Comparison of ENCODE assay signal across 9 cellular contexts in the genomic region with DNA sequence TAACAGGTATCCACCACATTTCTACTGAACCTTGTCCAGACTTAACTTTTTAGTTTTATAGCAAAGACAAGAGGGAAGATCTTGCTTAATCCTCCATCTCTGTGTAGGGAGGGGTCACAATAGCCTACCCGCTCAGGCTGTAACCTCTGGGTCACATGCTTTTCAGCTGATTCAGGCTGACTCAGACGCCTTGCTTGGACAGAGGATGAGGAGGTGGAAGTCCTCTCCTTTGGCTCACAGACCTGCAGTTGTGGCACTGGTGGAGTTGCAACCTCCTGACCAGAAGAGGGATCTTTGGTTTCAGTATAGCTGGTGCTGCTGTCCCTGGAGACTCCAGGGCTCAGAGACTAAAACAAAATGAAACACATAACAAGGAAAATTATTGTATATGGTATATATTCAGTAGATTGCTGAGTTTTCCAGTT. TPM values are rescaled to one million over a fixed set of nuclear protein-coding genes. Genes with fewer than 3 reads are reported as not detected.
A peak's percentile ranks its signal among the peaks of the same experiment; 100 is the strongest.
DNase-seq lines count a peak whose midpoint lies in the region; ATAC-seq and TF ChIP-seq lines count a peak whose summit lies in the region.
"Had no signal": no experiment of that assay in that cellular context is flagged by ENCODE, and none has a peak within 500 bp of the region (broad histone marks: within the 10 kb centered on the region; RNA-seq: fewer than 3 reads in every experiment).

No MANE protein-coding gene starts in this region.

- H3K4me1 ChIP-seq in mesenchymal stem cell (ENCODE audit: control insufficient read depth, insufficient read depth, low read depth, low read length) = peaks cover 9% of the 10 kb centered on the region
- H3K4me1 ChIP-seq in vagina = peaks cover 31% of the 10 kb centered on the region

- no peak for DNase-seq in activated naive CD8-positive, alpha-beta T cell treated with anti-CD3 and anti-CD28 coated beads for 36 hours
- DNase-seq in dorsolateral prefrontal cortex (no peak), mesenchymal stem cell (peak; percentile 97), vagina (ENCODE audit: extremely low spot score in 2 of 2) (peak; percentile 94 to 96), cerebellum (ENCODE audit: low spot score) (no peak)
- DNase-seq in stimulated activated CD4-positive, alpha-beta T cell treated with anti-CD3 and anti-CD28 coated beads, Interleukin-4, amount 100 ng/mL, for 24 hours = no peak

- H3K27me3 ChIP-seq in dorsolateral prefrontal cortex (no peaks in the 10 kb centered on the region), mesenchymal stem cell (ENCODE audit: control insufficient read depth in 1 of 2, insufficient read depth in 1 of 2, low read length in 2 of 2) (no peaks in the 10 kb centered on the region), vagina (no peaks in the 10 kb centered on the region)

- no peak overlapping the region for H2AFZ ChIP-seq in mesenchymal stem cell (ENCODE audit: low read depth, low read length)

- H3K4me3 Mint-ChIP-seq in activated naive CD8-positive, alpha-beta T cell = no peak overlapping the region
- no peak overlapping the region for H3K4me3 Mint-ChIP-seq in activated naive CD8-positive, alpha-beta T cell treated with anti-CD3 and anti-CD28 coated beads for 36 hours

- H3K9me3 Mint-ChIP-seq in activated naive CD8-positive, alpha-beta T cell (ENCODE audit: low read depth) = no peaks in the 10 kb centered on the region
- H3K9me3 Mint-ChIP-seq in activated naive CD8-positive, alpha-beta T cell treated with anti-CD3 and anti-CD28 coated beads for 36 hours = no peaks in the 10 kb centered on the region

- intact Hi-C loops in dorsolateral prefrontal cortex (cut with DNase I) = loop anchor here in 1 of 2 donors (5.0 kb wide), 1 partner anchor 34 kb away; no protein-coding TSS in a partner anchor
- intact Hi-C loops in vagina (cut with DNase I) = no loop called here

- TF ChIP-seq CTCF in dorsolateral prefrontal cortex (IDR thresholded peaks at IDR 0.05 in 54 of 56, conservative IDR thresholded peaks at IDR 0.05 in 2 of 56; ENCODE audit: low read depth in 1 of 56, partially characterized antibody in 56 of 56) (peak in 1 of 56 donors; percentile 12), vagina (IDR thresholded peaks at IDR 0.05) (no peak)

- no peak overlapping the region for H3K18ac ChIP-seq in mesenchymal stem cell (ENCODE audit: low read depth in 1 of 2, low read length in 2 of 2)

- no peaks in the 10 kb centered on the region for H3K27me3 Mint-ChIP-seq in activated naive CD8-positive, alpha-beta T cell
- no peaks in the 10 kb centered on the region for H3K27me3 Mint-ChIP-seq in activated naive CD8-positive, alpha-beta T cell treated with anti-CD3 and anti-CD28 coated beads for 36 hours

- H3K4ac ChIP-seq in mesenchymal stem cell (ENCODE audit: low read depth in 1 of 2, low read length in 2 of 2) = no peak overlapping the region

- H3K23ac ChIP-seq in mesenchymal stem cell (ENCODE audit: low read length in 2 of 2) = no peak overlapping the region

- H2BK120ac ChIP-seq in mesenchymal stem cell (ENCODE audit: low read depth, low read length) = no peak overlapping the region

- H2BK5ac ChIP-seq in mesenchymal stem cell (ENCODE audit: low read depth, low read length, poor library complexity, severe bottlenecking) = peak overlapping the region; percentile 79

- H3K4me3 ChIP-seq in dorsolateral prefrontal cortex = no peak overlapping the region
- H3K4me3 ChIP-seq in mesenchymal stem cell (ENCODE audit: insufficient read depth in 1 of 2, low read depth in 1 of 2, low read length in 2 of 2) = peak overlapping the region in 1 of 2 experiments; percentile 48
- no peak overlapping the region for H3K4me3 ChIP-seq in vagina

- H3K27ac ChIP-seq in dorsolateral prefrontal cortex = peak overlapping the region in 42 of 59 donors; percentile 0 to 77 (median 42)
- peak overlapping the region; percentile 83 for H3K27ac ChIP-seq in mesenchymal stem cell (ENCODE audit: low read length, poor library complexity, severe bottlenecking)
- H3K27ac ChIP-seq in vagina = peak overlapping the region; percentile 72

- peak overlapping the region; percentile 82 for H3K27ac Mint-ChIP-seq in activated naive CD8-positive, alpha-beta T cell
- no peak overlapping the region for H3K27ac Mint-ChIP-seq in activated naive CD8-positive, alpha-beta T cell treated with anti-CD3 and anti-CD28 coated beads for 36 hours

- WGBS in mesenchymal stem cell = 1% methylated on average over 2 of the region's 2 CpGs

- no peak overlapping the region for H2AK5ac ChIP-seq in mesenchymal stem cell (ENCODE audit: low read length, severe bottlenecking)

- H4K91ac ChIP-seq in mesenchymal stem cell (ENCODE audit: low read length) = no peak overlapping the region

- H3K36me3 Mint-ChIP-seq in activated naive CD8-positive, alpha-beta T cell = peaks cover 2% of the 10 kb centered on the region
- peaks cover 2% of the 10 kb centered on the region for H3K36me3 Mint-ChIP-seq in activated naive CD8-positive, alpha-beta T cell treated with anti-CD3 and anti-CD28 coated beads for 36 hours

- H2BK15ac ChIP-seq in mesenchymal stem cell (ENCODE audit: low read depth, poor library complexity, severe bottlenecking) = no peak overlapping the region

- ATAC-seq in HG03342 (IDR thresholded peaks at IDR 0.05; ENCODE audit: unreplicated experiment) = no peak

- no peak overlapping the region for H2BK12ac ChIP-seq in mesenchymal stem cell (ENCODE audit: low read length in 2 of 2)

- TF ChIP-seq POLR2A in vagina (IDR thresholded peaks at IDR 0.05) = no peak

- peaks cover 13% of the 10 kb centered on the region for H3K79me1 ChIP-seq in mesenchymal stem cell (replicated peaks; ENCODE audit: low read length, poor library complexity, severe bottlenecking)

- H3K9ac ChIP-seq in mesenchymal stem cell (ENCODE audit: low read length) = peak overlapping the region; percentile 87

- H3K36me3 ChIP-seq in mesenchymal stem cell (ENCODE audit: control insufficient read depth in 1 of 2, insufficient read depth in 2 of 2, low read depth in 1 of 2, low read length in 2 of 2) (peaks cover 27 to 95% of the 10 kb centered on the region in 2 experiments), vagina (peaks cover 3 to 91% of the 10 kb centered on the region in 2 donors)

- no peaks in the 10 kb centered on the region for H3K9me3 ChIP-seq in mesenchymal stem cell (ENCODE audit: control insufficient read depth, low read length)
- H3K9me3 ChIP-seq in vagina = no peaks in the 10 kb centered on the region

- no peak overlapping the region for H3K14ac ChIP-seq in mesenchymal stem cell (ENCODE audit: low read length in 2 of 2)

- peaks cover 4% of the 10 kb centered on the region for H3K4me1 Mint-ChIP-seq in activated naive CD8-positive, alpha-beta T cell (ENCODE audit: low read depth)
- H3K4me1 Mint-ChIP-seq in activated naive CD8-positive, alpha-beta T cell treated with anti-CD3 and anti-CD28 coated beads for 36 hours = no peaks in the 10 kb centered on the region

- no peak overlapping the region for H4K8ac ChIP-seq in mesenchymal stem cell (ENCODE audit: low read length)

- H3K4me2 ChIP-seq in mesenchymal stem cell (ENCODE audit: low read length, poor library complexity, severe bottlenecking) = no peak overlapping the region

RNA-seq across cellular contexts. Expression of a gene that starts 16.2 kb away (rescaled TPM):
- 100 to 1,000 TPM; 160 to 174 TPM for total RNA-seq in activated naive CD8-positive, alpha-beta T cell treated with anti-CD3 and anti-CD28 coated beads for 36 hours
- 100 to 1,000 TPM; 107 to 209 (median 157) TPM for total RNA-seq in dorsolateral prefrontal cortex
- polyA plus RNA-seq in mesenchymal stem cell (2013, experiment 1 of 2) = 96.0 TPM
- polyA plus RNA-seq in mesenchymal stem cell (2013, experiment 2 of 2) = 87.5 TPM
- total RNA-seq in vagina = 121 TPM
- 111 TPM for total RNA-seq in cerebellum

RNA-seq across cellular contexts. Expression of a gene that starts 16.6 kb away (rescaled TPM):
- total RNA-seq in activated naive CD8-positive, alpha-beta T cell treated with anti-CD3 and anti-CD28 coated beads for 36 hours = 10 to 100 TPM; 52.0 to 57.0 TPM
- total RNA-seq in dorsolateral prefrontal cortex = 10 to 100 TPM in 119 of 120 experiments, 1 to 10 TPM in 1; 7.9 to 32.3 (median 22.8) TPM
- 50.4 TPM for polyA plus RNA-seq in mesenchymal stem cell (2013, experiment 1 of 2)
- 51.9 TPM for polyA plus RNA-seq in mesenchymal stem cell (2013, experiment 2 of 2)
- 13.8 TPM for total RNA-seq in vagina
- total RNA-seq in cerebellum = 16.2 TPM

RNA-seq across cellular contexts. Expression of a gene that starts 21.4 kb away (rescaled TPM):
- total RNA-seq in activated naive CD8-positive, alpha-beta T cell treated with anti-CD3 and anti-CD28 coated beads for 36 hours = under 1 TPM; 0.49 to 0.52 TPM
- total RNA-seq in dorsolateral prefrontal cortex = 10 to 100 TPM in 40 of 120 experiments, 1 to 10 TPM in 80; 4.3 to 15.9 (median 8.8) TPM
- 5.8 TPM for polyA plus RNA-seq in mesenchymal stem cell (2013, experiment 1 of 2)
- polyA plus RNA-seq in mesenchymal stem cell (2013, experiment 2 of 2) = 5.0 TPM
- total RNA-seq in vagina = 5.4 TPM
- 17.5 TPM for total RNA-seq in cerebellum

RNA-seq across cellular contexts. Expression of a gene that starts 26.1 kb away (rescaled TPM):
- not detected for total RNA-seq in activated naive CD8-positive, alpha-beta T cell treated with anti-CD3 and anti-CD28 coated beads for 36 hours
- total RNA-seq in dorsolateral prefrontal cortex (1 to 10 TPM in 9 of 120 experiments, under 1 TPM in 64, not detected in 47; 0.18 to 1.9 (median 0.40) TPM), vagina (not detected), cerebellum (not detected)
- polyA plus RNA-seq in mesenchymal stem cell (2013, experiment 1 of 2) = not detected
- not detected for polyA plus RNA-seq in mesenchymal stem cell (2013, experiment 2 of 2)
- total RNA-seq: glomerular endothelial cell had no signal

RNA-seq across cellular contexts. Expression of a gene that starts 36.7 kb away (rescaled TPM):
- total RNA-seq in activated naive CD8-positive, alpha-beta T cell treated with anti-CD3 and anti-CD28 coated beads for 36 hours = not detected
- total RNA-seq in dorsolateral prefrontal cortex (under 1 TPM in 4 of 120 experiments, not detected in 116; 0.17 to 0.43 (median 0.22) TPM), vagina (not detected), cerebellum (not detected)
- not detected for polyA plus RNA-seq in mesenchymal stem cell (2013, experiment 1 of 2)
- not detected for polyA plus RNA-seq in mesenchymal stem cell (2013, experiment 2 of 2)
- total RNA-seq: glomerular endothelial cell had no signal

Comparison
In these comparisons a context has a peak if more than half of its experiments do, and no peak if none do; other contexts are left out.
1. DNase-seq: peak in mesenchymal stem cell (single experiment) and vagina (2 of 2); none in activated naive CD8-positive, alpha-beta T cell treated with anti-CD3 and anti-CD28 coated beads for 36 hours (single experiment), dorsolateral prefrontal cortex (0 of 10), stimulated activated CD4-positive, alpha-beta T cell treated with anti-CD3 and anti-CD28 coated beads, Interleukin-4, amount 100 ng/mL, for 24 hours (single experiment) and cerebellum (single experiment).
2. Peak in every context shown above with its lines, with median percentiles within 50 percentile points of each other: H3K27ac ChIP-seq.